ENCODE assay signal across 39 cellular contexts in genomic region chr3:144912968-144913367, GRCh38.
"Had no signal": no experiment of that assay in that cellular context is flagged by ENCODE, and none has a peak within 500 bp of the region (broad histone marks: within the 10 kb centered on the region; RNA-seq: fewer than 3 reads in every experiment).

No MANE protein-coding gene starts in this region.

- H3K4me3 ChIP-seq: ascending aorta, cardiac muscle cell had no signal

- FAIRE-seq: bronchial epithelial cell, TTC549 had no signal

- H3K27ac ChIP-seq: ascending aorta, cardiac muscle cell, VCaP had no signal

- H3K27me3 ChIP-seq: ascending aorta, cardiac muscle cell had no signal

- DNase-seq: activated CD4-positive, alpha-beta memory T cell treated with anti-CD3 and anti-CD28 coated beads, Interleukin-2, amount 10 ng/mL, durations not matched to agents 7 days and 5 days; activated CD4-positive, alpha-beta T cell treated with anti-CD3 and anti-CD28 coated beads for 1 hour; activated CD4-positive, alpha-beta T cell treated with anti-CD3 and anti-CD28 coated beads for 36 hours; activated CD4-positive, alpha-beta T cell treated with anti-CD3 and anti-CD28 coated beads for 48 hours; activated CD4-positive, alpha-beta T cell treated with anti-CD3 and anti-CD28 coated beads, Interleukin-2, amount 10 ng/mL, durations not matched to agents 7 days and 5 days; activated CD4-positive, alpha-beta T cell treated with anti-CD3 and anti-CD28 coated beads, Interleukin-2, amount 50 U/mL, for 48 hours; activated CD4-positive, CD25-positive, alpha-beta regulatory T cell; activated CD8-positive, alpha-beta memory T cell treated with anti-CD3 and anti-CD28 coated beads for 24 hours; activated CD8-positive, alpha-beta memory T cell treated with anti-CD3 and anti-CD28 coated beads, Interleukin-2, amount 10 ng/mL, durations not matched to agents 7 days and 5 days; activated CD8-positive, alpha-beta memory T cell treated with anti-CD3 and anti-CD28 coated beads, Interleukin-2, amount 50 U/mL, for 48 hours; activated CD8-positive, alpha-beta T cell treated with anti-CD3 and anti-CD28 coated beads, Interleukin-2, amount 10 ng/mL, durations not matched to agents 7 days and 5 days; activated effector memory CD4-positive, alpha-beta T cell treated with Interleukin-2 at 50 U/mL for 16 hours; activated gamma-delta T cell; activated naive CD4-positive, alpha-beta T cell treated with anti-CD3 and anti-CD28 coated beads, Interleukin-2, amount 10 ng/mL, durations not matched to agents 7 days and 5 days; activated naive CD4-positive, alpha-beta T cell treated with Interleukin-2 at 50 U/mL for 16 hours; activated naive CD8-positive, alpha-beta T cell treated with anti-CD3 and anti-CD28 coated beads, Interleukin-2, amount 10 ng/mL, durations not matched to agents 7 days and 5 days; activated naive CD8-positive, alpha-beta T cell treated with anti-CD3 and anti-CD28 coated beads, Interleukin-2, amount 50 U/mL, for 24 hours; activated T-cell treated with anti-CD3 and anti-CD28 coated beads, Interleukin-2, amount 50 U/mL, for 24 hours; activated T-cell treated with anti-CD3 and anti-CD28 coated beads, Interleukin-2, amount 50 U/mL, for 48 hours; amygdala; anterior cingulate cortex; caudate nucleus; cerebellar nuclear complex; T-helper 1 cell; T-helper 2 cell; T-helper 9 cell had no signal

- H3K4me1 ChIP-seq: ascending aorta had no signal

- H3K4me1 Mint-ChIP-seq: activated CD4-positive, alpha-beta memory T cell treated with anti-CD3 and anti-CD28 coated beads, Interleukin-2, amount 10 ng/mL, durations not matched to agents 7 days and 5 days; activated CD4-positive, alpha-beta T cell treated with anti-CD3 and anti-CD28 coated beads for 36 hours; activated CD4-positive, alpha-beta T cell treated with anti-CD3 and anti-CD28 coated beads, Interleukin-2, amount 10 ng/mL, durations not matched to agents 7 days and 5 days; activated CD8-positive, alpha-beta memory T cell treated with anti-CD3 and anti-CD28 coated beads, Interleukin-2, amount 10 ng/mL, durations not matched to agents 7 days and 5 days; activated naive CD4-positive, alpha-beta T cell treated with anti-CD3 and anti-CD28 coated beads, Interleukin-2, amount 10 ng/mL, durations not matched to agents 7 days and 5 days; activated naive CD4-positive, alpha-beta T cell treated with anti-CD3 and anti-CD28 coated beads, Interleukin-2, amount 50 U/mL, for 24 hours; activated naive CD8-positive, alpha-beta T cell treated with anti-CD3 and anti-CD28 coated beads, Interleukin-2, amount 10 ng/mL, durations not matched to agents 7 days and 5 days; activated naive CD8-positive, alpha-beta T cell treated with anti-CD3 and anti-CD28 coated beads, Interleukin-2, amount 50 U/mL, for 24 hours; brain; central memory CD8-positive, alpha-beta T cell had no signal

- H3K9me3 ChIP-seq: ascending aorta had no signal

- H3K36me3 Mint-ChIP-seq: activated CD8-positive, alpha-beta memory T cell treated with anti-CD3 and anti-CD28 coated beads, Interleukin-2, amount 10 ng/mL, durations not matched to agents 7 days and 5 days; activated naive CD4-positive, alpha-beta T cell treated with anti-CD3 and anti-CD28 coated beads, Interleukin-2, amount 10 ng/mL, durations not matched to agents 7 days and 5 days; activated naive CD4-positive, alpha-beta T cell treated with anti-CD3 and anti-CD28 coated beads, Interleukin-2, amount 50 U/mL, for 24 hours; activated naive CD8-positive, alpha-beta T cell; activated naive CD8-positive, alpha-beta T cell treated with anti-CD3 and anti-CD28 coated beads, Interleukin-2, amount 10 ng/mL, durations not matched to agents 7 days and 5 days; brain had no signal

- H3K4me3 Mint-ChIP-seq: activated CD4-positive, alpha-beta memory T cell treated with anti-CD3 and anti-CD28 coated beads, Interleukin-2, amount 10 ng/mL, durations not matched to agents 7 days and 5 days; activated CD4-positive, alpha-beta T cell treated with anti-CD3 and anti-CD28 coated beads for 36 hours; activated CD4-positive, alpha-beta T cell treated with anti-CD3 and anti-CD28 coated beads, Interleukin-2, amount 10 ng/mL, durations not matched to agents 7 days and 5 days; activated CD8-positive, alpha-beta memory T cell treated with anti-CD3 and anti-CD28 coated beads, Interleukin-2, amount 10 ng/mL, durations not matched to agents 7 days and 5 days; activated CD8-positive, alpha-beta T cell treated with anti-CD3 and anti-CD28 coated beads, Interleukin-2, amount 10 ng/mL, durations not matched to agents 7 days and 5 days; activated naive CD4-positive, alpha-beta T cell treated with anti-CD3 and anti-CD28 coated beads, Interleukin-2, amount 10 ng/mL, durations not matched to agents 7 days and 5 days; activated naive CD4-positive, alpha-beta T cell treated with anti-CD3 and anti-CD28 coated beads, Interleukin-2, amount 50 U/mL, for 24 hours; activated naive CD8-positive, alpha-beta T cell; activated naive CD8-positive, alpha-beta T cell treated with anti-CD3 and anti-CD28 coated beads, Interleukin-2, amount 10 ng/mL, durations not matched to agents 7 days and 5 days; activated naive CD8-positive, alpha-beta T cell treated with anti-CD3 and anti-CD28 coated beads, Interleukin-2, amount 50 U/mL, for 24 hours; activated T-cell treated with anti-CD3 and anti-CD28 coated beads, Interleukin-2, amount 50 U/mL, for 24 hours; brain; central memory CD8-positive, alpha-beta T cell; T-helper 1 cell treated with Interleukin-12 subunit alpha and Interleukin-12 subunit beta and Interleukin-4 antibody, amounts not matched to agents 30 μg/mL and 1 μg/mL, for 36 hours; T-helper 2 cell treated with Interferon-gamma antibody and Interleukin-4, amounts not matched to agents 5 μg/mL and 100 μg/mL, for 36 hours had no signal

- ATAC-seq: activated CD4-positive, alpha-beta T cell treated with anti-CD3 and anti-CD28 coated beads for 36 hours; activated CD4-positive, CD25-positive, alpha-beta regulatory T cell treated with anti-CD3 and anti-CD28 coated beads, Interleukin-2, amount 50 U/mL, for 24 hours; activated CD8-positive, alpha-beta memory T cell treated with anti-CD3 and anti-CD28 coated beads, Interleukin-2, amount 10 ng/mL, durations not matched to agents 7 days and 5 days; activated CD8-positive, alpha-beta T cell treated with anti-CD3 and anti-CD28 coated beads, Interleukin-2, amount 10 ng/mL, durations not matched to agents 7 days and 5 days; activated naive CD8-positive, alpha-beta T cell treated with anti-CD3 and anti-CD28 coated beads, Interleukin-2, amount 50 U/mL, for 24 hours had no signal

- H3K27me3 Mint-ChIP-seq: activated CD4-positive, alpha-beta memory T cell treated with anti-CD3 and anti-CD28 coated beads, Interleukin-2, amount 10 ng/mL, durations not matched to agents 7 days and 5 days; activated CD4-positive, alpha-beta T cell treated with anti-CD3 and anti-CD28 coated beads for 36 hours; activated CD4-positive, alpha-beta T cell treated with anti-CD3 and anti-CD28 coated beads, Interleukin-2, amount 10 ng/mL, durations not matched to agents 7 days and 5 days; activated CD8-positive, alpha-beta memory T cell treated with anti-CD3 and anti-CD28 coated beads, Interleukin-2, amount 10 ng/mL, durations not matched to agents 7 days and 5 days; activated naive CD4-positive, alpha-beta T cell treated with anti-CD3 and anti-CD28 coated beads, Interleukin-2, amount 10 ng/mL, durations not matched to agents 7 days and 5 days; activated naive CD4-positive, alpha-beta T cell treated with anti-CD3 and anti-CD28 coated beads, Interleukin-2, amount 50 U/mL, for 24 hours; activated naive CD8-positive, alpha-beta T cell; activated naive CD8-positive, alpha-beta T cell treated with anti-CD3 and anti-CD28 coated beads, Interleukin-2, amount 10 ng/mL, durations not matched to agents 7 days and 5 days; activated naive CD8-positive, alpha-beta T cell treated with anti-CD3 and anti-CD28 coated beads, Interleukin-2, amount 50 U/mL, for 24 hours; activated T-cell treated with anti-CD3 and anti-CD28 coated beads, Interleukin-2, amount 50 U/mL, for 24 hours; central memory CD8-positive, alpha-beta T cell had no signal

- H3K36me3 ChIP-seq: ascending aorta, cardiac muscle cell had no signal

- H3K27ac Mint-ChIP-seq: activated CD4-positive, alpha-beta memory T cell treated with anti-CD3 and anti-CD28 coated beads, Interleukin-2, amount 10 ng/mL, durations not matched to agents 7 days and 5 days; activated CD4-positive, alpha-beta T cell treated with anti-CD3 and anti-CD28 coated beads for 36 hours; activated CD4-positive, alpha-beta T cell treated with anti-CD3 and anti-CD28 coated beads, Interleukin-2, amount 10 ng/mL, durations not matched to agents 7 days and 5 days; activated CD8-positive, alpha-beta memory T cell treated with anti-CD3 and anti-CD28 coated beads, Interleukin-2, amount 10 ng/mL, durations not matched to agents 7 days and 5 days; activated CD8-positive, alpha-beta T cell treated with anti-CD3 and anti-CD28 coated beads, Interleukin-2, amount 10 ng/mL, durations not matched to agents 7 days and 5 days; activated naive CD4-positive, alpha-beta T cell treated with anti-CD3 and anti-CD28 coated beads, Interleukin-2, amount 10 ng/mL, durations not matched to agents 7 days and 5 days; activated naive CD4-positive, alpha-beta T cell treated with anti-CD3 and anti-CD28 coated beads, Interleukin-2, amount 50 U/mL, for 24 hours; activated naive CD8-positive, alpha-beta T cell; activated naive CD8-positive, alpha-beta T cell treated with anti-CD3 and anti-CD28 coated beads, Interleukin-2, amount 10 ng/mL, durations not matched to agents 7 days and 5 days; activated naive CD8-positive, alpha-beta T cell treated with anti-CD3 and anti-CD28 coated beads, Interleukin-2, amount 50 U/mL, for 24 hours; activated T-cell treated with anti-CD3 and anti-CD28 coated beads, Interleukin-2, amount 50 U/mL, for 24 hours; activated T-helper 2 cell treated with anti-CD3 and anti-CD28 coated beads, Interferon-gamma antibody, Interleukin-2, Interleukin-4, amounts not matched to agents 10 μg/mL and 5 μg/mL and 100 μg/mL, durations not matched to agents 14 hours and 24 hours and 36 hours; brain; T-helper 1 cell treated with Interleukin-12 subunit alpha and Interleukin-12 subunit beta and Interleukin-4 antibody, amounts not matched to agents 30 μg/mL and 1 μg/mL, for 36 hours; T-helper 2 cell treated with Interferon-gamma antibody and Interleukin-4, amounts not matched to agents 5 μg/mL and 100 μg/mL, for 36 hours had no signal
